ENCODE assay signal across 8 cellular contexts in genomic region chr7:55965805-55966421, GRCh38. TPM values are rescaled to one million over a fixed set of nuclear protein-coding genes. Genes with fewer than 3 reads are reported as not detected.
DNase-seq lines count a peak whose midpoint lies in the region; TF ChIP-seq lines count a peak whose summit lies in the region.

No MANE protein-coding gene starts in this region.

- no peaks in the 10 kb centered on the region for H3K27me3 Mint-ChIP-seq in activated naive CD8-positive, alpha-beta T cell

- H3K4me3 ChIP-seq in right atrium auricular region (peak overlapping the region; percentile 64 to 75), stomach (peak overlapping the region; percentile 67 to 73 (median 70)), lower leg skin (ENCODE audit: low read depth, poor library complexity, severe bottlenecking) (no peak overlapping the region)

- H3K27ac Mint-ChIP-seq in activated naive CD8-positive, alpha-beta T cell: peak overlapping the region; percentile 68

- TF ChIP-seq EP300 in stomach (IDR thresholded peaks at IDR 0.05): no peak

- DNase-seq in NCI-H510A treated with DMSO at 0.1 percent for 48 hours (lab: John Stamatoyannopoulos, UW) (peak; percentile 22), NCI-H510A (lab: John Stamatoyannopoulos, UW) (no peak), right atrium auricular region (ENCODE audit: low spot score) (no peak), stomach (no peak), NCI-H2107 (lab: John Stamatoyannopoulos, UW) (no peak), lower leg skin (ENCODE audit: low spot score in 2 of 2) (no peak)
- DNase-seq in central memory CD4-positive, alpha-beta T cell: no peak

- H3K27ac ChIP-seq in right atrium auricular region: peak overlapping the region; percentile 94
- H3K27ac ChIP-seq in stomach: peak overlapping the region in 4 of 5 donors; percentile 91 to 97 (median 96)

- peak overlapping the region; percentile 69 for H3K4me3 Mint-ChIP-seq in activated naive CD8-positive, alpha-beta T cell

- H3K4me1 ChIP-seq in right atrium auricular region (peaks cover 0 to 50% of the 10 kb centered on the region in 2 donors), stomach (peaks cover 12 to 58% (median 36%) of the 10 kb centered on the region in 4 donors)

- 70 to 75% (median 71%) methylated on average over 13 of the region's 13 CpGs for WGBS in stomach, 5 donors
- 48 to 58% methylated on average over 13 of the region's 13 CpGs for WGBS in lower leg skin, 2 donors

- TF ChIP-seq POLR2A in stomach (IDR thresholded peaks at IDR 0.05) (no peak), lower leg skin (IDR thresholded peaks at IDR 0.05) (no peak)

- peaks cover 35% of the 10 kb centered on the region for H3K4me1 Mint-ChIP-seq in activated naive CD8-positive, alpha-beta T cell (ENCODE audit: low read depth)

- no peaks in the 10 kb centered on the region for H3K36me3 ChIP-seq in right atrium auricular region
- peaks cover 0 to 26% (median 17%) of the 10 kb centered on the region in 4 donors for H3K36me3 ChIP-seq in stomach

- TF ChIP-seq CTCF in right atrium auricular region (IDR thresholded peaks at IDR 0.05): no peak
- no peak for TF ChIP-seq CTCF in stomach (IDR thresholded peaks at IDR 0.05)
- no peak for TF ChIP-seq CTCF in lower leg skin (IDR thresholded peaks at IDR 0.05)

- H3K9me3 ChIP-seq in right atrium auricular region: no peaks in the 10 kb centered on the region
- H3K9me3 ChIP-seq in stomach: no peaks in the 10 kb centered on the region

- H3K9me3 Mint-ChIP-seq in activated naive CD8-positive, alpha-beta T cell (ENCODE audit: low read depth): no peaks in the 10 kb centered on the region

- no peaks in the 10 kb centered on the region for H3K27me3 ChIP-seq in right atrium auricular region
- no peaks in the 10 kb centered on the region for H3K27me3 ChIP-seq in stomach

- peaks cover 5% of the 10 kb centered on the region for H3K36me3 Mint-ChIP-seq in activated naive CD8-positive, alpha-beta T cell

- intact Hi-C loops in stomach (cut with DNase I; ENCODE audit: low total_unique reads) (no loop called here), lower leg skin (cut with DNase I; ENCODE audit: low total_unique reads) (no loop called here)

RNA-seq across cellular contexts. Expression of gene NIPSNAP2, which starts 1.5 kb away (rescaled TPM):
- total RNA-seq in right atrium auricular region (100 to 1,000 TPM; 205 to 370 TPM), stomach (100 to 1,000 TPM in 1 of 5 donors, 10 to 100 TPM in 4; 38.8 to 133 (median 63.4) TPM), lower leg skin (10 to 100 TPM; 36.4 to 48.4 (median 41.5) TPM)
- polyA plus RNA-seq in stomach: 10 to 100 TPM; 35.6 to 70.7 (median 57.0) TPM

RNA-seq across cellular contexts. Expression of gene MRPS17, which starts 14.2 kb away (rescaled TPM):
- total RNA-seq in right atrium auricular region (10 to 100 TPM; 14.1 to 15.9 TPM), stomach (10 to 100 TPM in 1 of 5 donors, 1 to 10 TPM in 2, not detected in 2; 1.0 to 10.3 (median 2.3) TPM), lower leg skin (1 to 10 TPM; 5.3 to 8.3 (median 6.9) TPM)
- 10 to 100 TPM; 11.0 to 15.0 (median 14.5) TPM for polyA plus RNA-seq in stomach
